Comparison of ENCODE assay signal across 8 cellular contexts in genomic region chr3:69013256-69014021, GRCh38. TPM values are rescaled to one million over a fixed set of nuclear protein-coding genes. Genes with fewer than 3 reads are reported as not detected.
DNase-seq lines count a peak whose midpoint lies in the region; ATAC-seq and TF ChIP-seq lines count a peak whose summit lies in the region.

TSS of gene EOGT (minus strand) at chr3:69013684. CDS start at chr3:69009846, 3,838 bp downstream.

- H2AK9ac ChIP-seq in IMR-90 (replicated peaks; ENCODE audit: low read depth, low read length, poor library complexity): peak within 1 kb of the TSS; percentile 91

- CTCF ChIA-PET in IMR-90 (lab: Yijun Ruan, JAX): interaction anchor here (1.0 kb wide), 1 partner anchor 12 kb away, joined by 3 read pairs; no protein-coding TSS in a partner anchor

- H4K8ac ChIP-seq in IMR-90 (ENCODE audit: low read depth in 2 of 2, low read length in 2 of 2) (peak within 1 kb of the TSS; percentile 88 to 90), neuronal stem cell (ENCODE audit: low read depth, low read length) (no peak within 1 kb of the TSS)

- peak within 1 kb of the TSS; percentile 91 for H3K4ac ChIP-seq in IMR-90 (ENCODE audit: low read depth, low read length)
- H3K4ac ChIP-seq in neuronal stem cell (ENCODE audit: low read length): no peak within 1 kb of the TSS

- H2BK15ac ChIP-seq in IMR-90 (ENCODE audit: low read depth, low read length): peak within 1 kb of the TSS; percentile 34; the same call in 2 of the 3 replicates
- H2BK15ac ChIP-seq in neuronal stem cell (ENCODE audit: low read length): peak within 1 kb of the TSS; percentile 76

- no peak for TF ChIP-seq RAD21 in IMR-90 (IDR thresholded peaks at IDR 0.05; ENCODE audit: low read length)

- in situ Hi-C loops in IMR-90 (cut with MboI; ENCODE audit: low sequenced_read_pairs): no loop called here

- peak within 1 kb of the TSS; percentile 66 for H3K4me3 ChIP-seq in IMR-90 (ENCODE audit: insufficient read depth, low read depth, low read length)
- peak within 1 kb of the TSS; percentile 63 to 74 for H3K4me3 ChIP-seq in foreskin fibroblast (ENCODE audit: low read depth in 1 of 2, low read length in 2 of 2)
- peak within 1 kb of the TSS; percentile 15 to 94 for H3K4me3 ChIP-seq in neuronal stem cell (ENCODE audit: low read length in 2 of 2)

- H3K14ac ChIP-seq in IMR-90 (replicated peaks; ENCODE audit: low read depth, low read length) (peak within 1 kb of the TSS; percentile 98), neuronal stem cell (ENCODE audit: low read length) (no peak within 1 kb of the TSS)

- H2BK20ac ChIP-seq in IMR-90 (ENCODE audit: low read depth, low read length): peak within 1 kb of the TSS; percentile 53

- H3K18ac ChIP-seq in IMR-90 (ENCODE audit: low read depth, low read length) (peak within 1 kb of the TSS; percentile 69), neuronal stem cell (ENCODE audit: low read length) (peak within 1 kb of the TSS; percentile 98)

- H3K4me1 ChIP-seq in IMR-90 (ENCODE audit: control insufficient read depth, insufficient read depth, low read length): peaks cover 10% of the 10 kb centered on the region
- peaks cover 8 to 11% of the 10 kb centered on the region in 2 donors for H3K4me1 ChIP-seq in neuronal stem cell (ENCODE audit: control insufficient read depth in 2 of 2, insufficient read depth in 1 of 2, low read depth in 1 of 2, low read length in 2 of 2)

- no peaks in the 10 kb centered on the region for H4K20me1 ChIP-seq in IMR-90 (ENCODE audit: insufficient read depth, low read length)

- H3K23ac ChIP-seq in IMR-90 (ENCODE audit: low read depth, low read length) (peak within 1 kb of the TSS; percentile 98), neuronal stem cell (ENCODE audit: low read depth, low read length, poor library complexity) (peak within 1 kb of the TSS; percentile 96)

- intact Hi-C loops in IMR-90 (cut with micrococcal nuclease): no loop called here

- H2AK5ac ChIP-seq in IMR-90 (ENCODE audit: low read depth, low read length) (peak within 1 kb of the TSS; percentile 73), neuronal stem cell (ENCODE audit: low read depth, low read length) (no peak within 1 kb of the TSS)

- H3K9ac ChIP-seq in IMR-90 (ENCODE audit: low read depth, low read length): peak within 1 kb of the TSS; percentile 85
- H3K9ac ChIP-seq in neuronal stem cell (ENCODE audit: low read depth, low read length, poor library complexity): peak within 1 kb of the TSS; percentile 79

- peak; percentile 90 for TF ChIP-seq POLR2A in IMR-90 (IDR thresholded peaks at IDR 0.05; ENCODE audit: low read depth, low read length)

- H3K9me3 ChIP-seq in IMR-90 (ENCODE audit: control insufficient read depth, insufficient read depth, low read length): no peaks in the 10 kb centered on the region
- no peaks in the 10 kb centered on the region for H3K9me3 ChIP-seq in neuronal stem cell (replicated peaks in 1 of 2; ENCODE audit: control insufficient read depth in 2 of 2, insufficient read depth in 1 of 2, low read depth in 1 of 2, low read length in 2 of 2)

- peaks cover 7% of the 10 kb centered on the region for H3K9me1 ChIP-seq in IMR-90 (ENCODE audit: insufficient read depth, low read length)

- WGBS in IMR-90 (ENCODE audit: extremely low coverage in 2 of 2, insufficient read length in 1 of 2), 2 experiments: 0% methylated on average over 31 of the region's 95 CpGs; no CpG with 5 or more reads in 1 of the 2 experiments
- WGBS in neuronal stem cell (ENCODE audit: extremely low coverage in 2 of 2, insufficient read length in 2 of 2, insufficient replicate concordance in 1 of 2), 2 donors: no CpG with 5 or more reads among the region's 95 CpGs

- H3K79me1 ChIP-seq in IMR-90 (ENCODE audit: low read depth in 1 of 2, low read length in 2 of 2): peaks cover 9 to 50% of the 10 kb centered on the region in 2 experiments
- no peaks in the 10 kb centered on the region for H3K79me1 ChIP-seq in neuronal stem cell (ENCODE audit: low read depth, low read length)

- dilution Hi-C loops in IMR-90 (cut with HindIII; ENCODE audit: low sequenced_read_pairs, unreplicated experiment): no loop called here

- H3K27ac ChIP-seq in IMR-90 (ENCODE audit: insufficient read depth, low read length) (peak within 1 kb of the TSS; percentile 93), neuronal stem cell (replicated peaks; ENCODE audit: low read length) (no peak within 1 kb of the TSS), substantia nigra (ENCODE audit: low read depth, low read length, poor library complexity, severe bottlenecking) (peak within 1 kb of the TSS; percentile 77)

- DNase-seq in Daoy (ENCODE audit: low read depth): peak; percentile 91
- peak; percentile 82 for DNase-seq in IMR-90
- peak; percentile 56 for DNase-seq in SHP77 treated with DMSO at 0.1 percent for 48 hours (lab: John Stamatoyannopoulos, UW)
- peak; percentile 74 for DNase-seq in activated gamma-delta T cell treated with Interleukin-2 at 50 U/mL for 16 hours
- DNase-seq in foreskin fibroblast: peak; percentile 89 to 96
- DNase-seq in neuronal stem cell (ENCODE audit: low spot score): peak; percentile 66
- DNase-seq in substantia nigra (lab: John Stamatoyannopoulos, UW): peak; percentile 28 to 87 (median 69)

- H4K5ac ChIP-seq in IMR-90 (ENCODE audit: low read depth, low read length): peak within 1 kb of the TSS; percentile 20

- POLR2A ChIA-PET in IMR-90 (lab: Charles Lee; ENCODE audit: unreplicated experiment): no interaction called here

- H2BK5ac ChIP-seq in IMR-90 (ENCODE audit: low read depth, low read length, poor library complexity, severe bottlenecking): peak within 1 kb of the TSS; percentile 92
- H2BK5ac ChIP-seq in neuronal stem cell (ENCODE audit: low read length): no peak within 1 kb of the TSS

- ATAC-seq in GM21528 (IDR thresholded peaks at IDR 0.05; ENCODE audit: low FRiP score, unreplicated experiment) (peak; percentile 89), IMR-90 (ENCODE audit: low read depth) (peak; percentile 76)

- H3K4me2 ChIP-seq in IMR-90 (ENCODE audit: low read depth, low read length) (peak within 1 kb of the TSS; percentile 80), neuronal stem cell (ENCODE audit: insufficient read depth, low read length, poor library complexity, severe bottlenecking) (peak within 1 kb of the TSS; percentile 90)

- H3K27me3 ChIP-seq in IMR-90 (ENCODE audit: control insufficient read depth, insufficient read depth, low read length) (no peaks in the 10 kb centered on the region), neuronal stem cell (ENCODE audit: control insufficient read depth in 3 of 3, insufficient read depth in 3 of 3, low read depth in 1 of 3, low read length in 3 of 3) (peaks cover 0 to 20% (median 0%) of the 10 kb centered on the region in 3 experiments)

- peaks cover 8% of the 10 kb centered on the region for H3K36me3 ChIP-seq in IMR-90 (ENCODE audit: control insufficient read depth, insufficient read depth, low read length)
- H3K36me3 ChIP-seq in neuronal stem cell (replicated peaks in 1 of 2; ENCODE audit: control insufficient read depth in 2 of 2, insufficient read depth in 2 of 2, low read length in 2 of 2): peaks cover 0 to 6% of the 10 kb centered on the region in 2 donors

- H2BK12ac ChIP-seq in neuronal stem cell (ENCODE audit: low read length): no peak within 1 kb of the TSS

- H2BK120ac ChIP-seq in IMR-90 (ENCODE audit: low read depth, low read length) (peak within 1 kb of the TSS; percentile 82), neuronal stem cell (ENCODE audit: low read depth, low read length) (no peak within 1 kb of the TSS)

- no TSS peak for BruUV-seq in IMR-90 (replicated peaks; lab: Mats Ljungman, UMichigan)

- H3K56ac ChIP-seq in IMR-90 (ENCODE audit: extremely low read depth, insufficient read depth, low read length): peak within 1 kb of the TSS; percentile 90

- TF ChIP-seq CTCF in IMR-90 (conservative IDR thresholded peaks at IDR 0.05; ENCODE audit: low read depth, low read length) (peak; percentile 64), foreskin fibroblast (IDR thresholded peaks at IDR 0.05; ENCODE audit: low read depth, low read length) (peak; percentile 46)

- H2AFZ ChIP-seq in IMR-90 (replicated peaks; ENCODE audit: low read length, poor library complexity) (peak within 1 kb of the TSS; percentile 98), neuronal stem cell (ENCODE audit: low read length) (peak within 1 kb of the TSS; percentile 77)

- H4K91ac ChIP-seq in IMR-90 (ENCODE audit: insufficient read depth, low read depth, low read length) (peak within 1 kb of the TSS; percentile 90), neuronal stem cell (ENCODE audit: low read depth, low read length, poor library complexity) (no peak within 1 kb of the TSS)

TF ChIP-seq in IMR-90, 13 proteins besides CTCF, POLR2A, EP300 and RAD21:
- peak; percentile 85; the same call in 1 of the 2 replicates for TF ChIP-seq MXI1 (IDR thresholded peaks at IDR 0.05; ENCODE audit: borderline replicate concordance, low read depth, low read length)
- peak; percentile 98 for TF ChIP-seq BHLHE40 (IDR thresholded peaks at IDR 0.05; ENCODE audit: low read depth, low read length)
- TF ChIP-seq CEBPB (IDR thresholded peaks at IDR 0.05; ENCODE audit: low read depth, low read length): no peak
- TF ChIP-seq USF2 (IDR thresholded peaks at IDR 0.05; ENCODE audit: low read depth, low read length): peak; percentile 75
- no peak for TF ChIP-seq CHD1 (IDR thresholded peaks at IDR 0.05; ENCODE audit: low read depth, low read length)
- TF ChIP-seq RFX5 (IDR thresholded peaks at IDR 0.05; ENCODE audit: low read depth, low read length): no peak
- TF ChIP-seq MAZ (IDR thresholded peaks at IDR 0.05; ENCODE audit: borderline replicate concordance, low read depth, low read length): peak; percentile 55; the same call in 1 of the 2 replicates
- TF ChIP-seq RCOR1 (IDR thresholded peaks at IDR 0.05; ENCODE audit: insufficient replicate concordance, low read length): no peak
- TF ChIP-seq MAFK (IDR thresholded peaks at IDR 0.05; ENCODE audit: low read depth, low read length): no peak
- no peak for TF ChIP-seq FOS (IDR thresholded peaks at IDR 0.05; ENCODE audit: low read depth, low read length)

RNA-seq across cellular contexts. Expression of gene EOGT, which starts in this region (rescaled TPM):
- total RNA-seq in Daoy (2014; rRNA removed; shearing (Covaris generic)): 14.9 and 15.3 TPM in 2 replicates
- total RNA-seq in IMR-90 (2012; rRNA removed): 35.6 and 41.2 TPM in 2 replicates
- polyA plus RNA-seq in IMR-90 (2012; rRNA removed): 9.7 and 12.3 TPM in 2 replicates
- 2.9 and 3.7 TPM in 2 replicates for polyA plus RNA-seq in IMR-90 (2012; cell fraction: cytosol; rRNA removed)
- 6.5 and 30.8 TPM in 2 replicates for polyA plus RNA-seq in IMR-90 (2012; cell fraction: nucleus; rRNA removed; ENCODE audit: low replicate concordance)
- 2.3 TPM for polyA plus RNA-seq in neuronal stem cell (2013, experiment 1 of 2)
- polyA plus RNA-seq in neuronal stem cell (2013, experiment 2 of 2): 2.0 TPM
